Comparison of ENCODE assay signal across 18 cellular contexts in the genomic region with DNA sequence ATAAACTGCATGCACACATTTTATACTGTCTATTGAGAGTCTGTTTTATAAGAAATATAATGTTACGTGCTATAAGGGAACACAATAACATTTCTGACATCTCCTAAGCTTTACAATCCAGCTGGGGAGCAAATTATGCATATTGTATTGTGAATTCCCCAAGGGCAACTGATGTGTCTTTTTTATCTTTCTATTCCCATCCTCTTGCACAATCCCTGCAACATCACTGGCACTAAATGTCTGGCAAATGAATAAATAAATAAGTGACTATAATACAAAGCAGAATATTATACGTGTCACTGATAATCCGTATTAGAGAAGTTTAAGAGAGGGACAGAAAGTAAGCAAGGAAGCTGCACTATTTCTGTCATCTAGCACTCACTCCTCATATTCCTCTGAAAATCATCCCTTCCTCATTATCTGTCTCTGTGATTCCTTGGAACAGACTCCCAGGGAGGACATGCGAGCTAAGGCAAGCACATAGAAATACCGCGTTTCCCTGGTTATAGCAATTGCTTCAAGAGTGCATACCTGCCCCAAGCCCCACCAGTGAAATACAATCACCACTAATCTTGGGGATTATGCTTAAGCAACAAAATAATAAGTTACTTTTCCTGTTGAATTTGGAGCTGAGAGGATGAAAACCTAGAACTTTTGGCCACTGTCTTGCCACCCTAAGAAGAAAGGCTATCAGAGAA.
DNase-seq lines count a peak whose midpoint lies in the region; ATAC-seq, FAIRE-seq and TF ChIP-seq lines count a peak whose summit lies in the region.
"Had no signal": no experiment of that assay in that cellular context is flagged by ENCODE, and none has a peak within 500 bp of the region (broad histone marks: within the 10 kb centered on the region; RNA-seq: fewer than 3 reads in every experiment).

No MANE protein-coding gene starts in this region.

- no peak for FAIRE-seq in HepG2 (lab: Jason Lieb, UNC)
- FAIRE-seq in K562 (lab: Jason Lieb, UNC) = no peak
- FAIRE-seq in islet of Langerhans (lab: Jason Lieb, UNC) = peak; percentile 5

- WGBS in liver = 74% methylated on average over 6 of the region's 6 CpGs
- 96% methylated on average over 6 of the region's 6 CpGs for WGBS in HepG2 (ENCODE audit: low lambda C conversion rate)
- 87% methylated on average over 6 of the region's 6 CpGs for WGBS in K562 (ENCODE audit: insufficient coverage, low coverage, missing lambda C conversion rate)

- H3K9ac ChIP-seq in liver (ENCODE audit: low read depth in 1 of 2, low read length in 2 of 2) (no peak overlapping the region), HepG2 (ENCODE audit: insufficient read depth, low read depth, low read length) (no peak overlapping the region), K562 (ENCODE audit: insufficient read depth in 1 of 2, low read depth in 2 of 2, low read length in 2 of 2) (no peak overlapping the region)

- ATAC-seq in HepG2 = no peak
- no peak for ATAC-seq in K562
- ATAC-seq in effector memory CD8-positive, alpha-beta T cell (replicated peaks) = no peak

- POLR2A ChIA-PET in HepG2 (lab: Yijun Ruan, JAX) (no interaction called here), K562 (lab: Yijun Ruan, JAX) (interaction anchor here (0.5 to 1.6 kb wide), 4 partner anchors 11 to 196 kb away, joined by 3 to 5 read pairs (median 4); no protein-coding TSS in a partner anchor)

- H3K27ac ChIP-seq in liver (ENCODE audit: low read depth in 1 of 2, low read length in 2 of 2) = no peak overlapping the region
- H3K27ac ChIP-seq in HepG2 (ENCODE audit: extremely low read length, insufficient read depth, low read length) = no peak overlapping the region
- no peak overlapping the region for H3K27ac ChIP-seq in K562 (ENCODE audit: extremely low read depth, low read depth, low read length)
- H3K27ac ChIP-seq: PC-9 had no signal

- no peak for DNase-seq in HepG2 (ENCODE audit: low spot score)
- DNase-seq in K562 (ENCODE audit: extremely low read depth in 1 of 4, low spot score in 3 of 4) = no peak
- no peak for DNase-seq in NOMO-1 treated with DMSO at 0.1 percent for 48 hours (lab: John Stamatoyannopoulos, UW; ENCODE audit: unreplicated experiment)
- DNase-seq in kidney glomerular epithelial cell (lab: John Stamatoyannopoulos, UW) = no peak
- no peak for DNase-seq in stimulated activated CD4-positive, alpha-beta T cell treated with anti-CD3 and anti-CD28 coated beads, Interleukin-2, amount 100 ng/mL, for 48 hours
- DNase-seq in effector memory CD8-positive, alpha-beta T cell = no peak
- DNase-seq: AML-193; CD4-positive, CD25-positive, alpha-beta regulatory T cell; DND-41; GF-D8; H7; NCI-H146; NCI-H2081 treated with DMSO at 0.1 percent for 48 hours; NCI-H345; NCI-H526 treated with DMSO at 0.1 percent for 48 hours; PC-9 had no signal

- intact Hi-C loops in HepG2 (cut with micrococcal nuclease; ENCODE audit: unreplicated experiment) = no loop called here
- intact Hi-C loops in K562 (cut with micrococcal nuclease) = loop anchor here (10.0 kb wide), 1 partner anchor 273 kb away; no protein-coding TSS in a partner anchor

- peaks cover 0 to 4% of the 10 kb centered on the region in 2 donors for H3K4me1 Mint-ChIP-seq in effector memory CD8-positive, alpha-beta T cell (ENCODE audit: low read depth in 2 of 2)

- CTCF ChIA-PET in HepG2 (lab: Yijun Ruan, JAX; ENCODE audit: low intra/inter-chr PET ratio, low total read pairs) (no interaction called here), K562 (lab: Yijun Ruan, JAX; ENCODE audit: low intra/inter-chr PET ratio) (no interaction called here)

- H3K79me2 ChIP-seq in HepG2 (ENCODE audit: insufficient read depth, low read length) (no peaks in the 10 kb centered on the region), K562 (ENCODE audit: control insufficient read depth, insufficient read depth, low read length) (no peaks in the 10 kb centered on the region)

- H3K4me2 ChIP-seq in HepG2 (ENCODE audit: low read depth, low read length) (no peak overlapping the region), K562 (ENCODE audit: insufficient read depth, low read length) (no peak overlapping the region)
- H3K4me2 ChIP-seq: PC-9 had no signal

- peaks cover 3% of the 10 kb centered on the region for H3K36me3 Mint-ChIP-seq in effector memory CD8-positive, alpha-beta T cell (ENCODE audit: insufficient read depth)

- H3K4me3 Mint-ChIP-seq in effector memory CD8-positive, alpha-beta T cell = no peak overlapping the region
- H3K4me3 Mint-ChIP-seq: CD4-positive, CD25-positive, alpha-beta regulatory T cell had no signal

- TF ChIP-seq POLR2A in HepG2 (IDR thresholded peaks at IDR 0.05; ENCODE audit: insufficient read depth in 1 of 2, low read depth in 2 of 2, low read length in 2 of 2) = no peak
- TF ChIP-seq POLR2A in K562 (conservative IDR thresholded peaks at IDR 0.05) = no peak

- H3K27me3 ChIP-seq in liver (ENCODE audit: control insufficient read depth in 4 of 4, insufficient read depth in 4 of 4, low read length in 3 of 4) (no peaks in the 10 kb centered on the region), HepG2 (ENCODE audit: control insufficient read depth in 1 of 2, insufficient read depth in 2 of 2, low read length in 2 of 2) (no peaks in the 10 kb centered on the region), K562 (ENCODE audit: control insufficient read depth in 2 of 2, insufficient read depth in 2 of 2, low read length in 2 of 2) (no peaks in the 10 kb centered on the region)

- H3K4me3 ChIP-seq in liver (ENCODE audit: low read depth in 1 of 3, low read length in 3 of 3) = no peak overlapping the region
- no peak overlapping the region for H3K4me3 ChIP-seq in HepG2 (replicated peaks in 1 of 3; ENCODE audit: insufficient read depth in 1 of 3, low read depth in 2 of 3, low read length in 3 of 3)
- no peak overlapping the region for H3K4me3 ChIP-seq in K562
- H3K4me3 ChIP-seq: PC-9 had no signal

- H3K36me3 ChIP-seq in liver (ENCODE audit: control insufficient read depth in 4 of 4, insufficient read depth in 3 of 4, low read depth in 1 of 4, low read length in 3 of 4) = no peaks in the 10 kb centered on the region
- no peaks in the 10 kb centered on the region for H3K36me3 ChIP-seq in HepG2 (replicated peaks in 1 of 2; ENCODE audit: control insufficient read depth in 1 of 2, insufficient read depth in 2 of 2, low read length in 2 of 2)
- no peaks in the 10 kb centered on the region for H3K36me3 ChIP-seq in K562 (ENCODE audit: control insufficient read depth, insufficient read depth, low read length)

- TF ChIP-seq CTCF in liver (IDR thresholded peaks at IDR 0.05; ENCODE audit: low read depth, low read length, missing input control) (no peak), HepG2 (CRISPR knock-in tag; IDR thresholded peaks at IDR 0.05) (no peak), K562 (IDR thresholded peaks at IDR 0.05 in 2 of 3, conservative IDR thresholded peaks at IDR 0.05 in 1 of 3; ENCODE audit: insufficient read depth in 2 of 3, low read depth in 1 of 3, low read length in 3 of 3) (no peak)

- peaks cover 5 to 20% (median 11%) of the 10 kb centered on the region in 4 donors for H3K4me1 ChIP-seq in liver (ENCODE audit: control insufficient read depth in 4 of 4, insufficient read depth in 4 of 4, low read length in 3 of 4)
- H3K4me1 ChIP-seq in HepG2 (ENCODE audit: insufficient read depth, low read length) = no peaks in the 10 kb centered on the region
- peaks cover 0 to 20% of the 10 kb centered on the region in 2 experiments; a peak in 4 of 5 replicates for H3K4me1 ChIP-seq in K562 (replicated peaks in 1 of 2; ENCODE audit: control insufficient read depth in 2 of 2, insufficient read depth in 2 of 2, low read length in 2 of 2)

- H3K9me3 ChIP-seq in liver (ENCODE audit: control insufficient read depth in 4 of 4, low read length in 3 of 4) (no peaks in the 10 kb centered on the region), HepG2 (ENCODE audit: low read length) (no peaks in the 10 kb centered on the region), K562 (replicated peaks; ENCODE audit: control insufficient read depth, insufficient read depth, low read depth, low read length) (no peaks in the 10 kb centered on the region)

- no peaks in the 10 kb centered on the region for H4K20me1 ChIP-seq in HepG2 (ENCODE audit: insufficient read depth, low read length)
- H4K20me1 ChIP-seq in K562 (replicated peaks; ENCODE audit: control insufficient read depth, insufficient read depth, low read length) = no peaks in the 10 kb centered on the region

- TF ChIP-seq EP300 in HepG2 (IDR thresholded peaks at IDR 0.05; ENCODE audit: low read depth in 2 of 2, low read length in 2 of 2) (no peak), HepG2 (CRISPR knock-in tag; IDR thresholded peaks at IDR 0.05; ENCODE audit: borderline replicate concordance) (no peak), K562 (IDR thresholded peaks at IDR 0.05; ENCODE audit: low read length) (no peak)

- no peaks in the 10 kb centered on the region for H3K27me3 Mint-ChIP-seq in effector memory CD8-positive, alpha-beta T cell
- H3K27me3 Mint-ChIP-seq: CD4-positive, CD25-positive, alpha-beta regulatory T cell had no signal

- H3K9me1 ChIP-seq in K562 (ENCODE audit: control insufficient read depth, insufficient read depth, low read length) = no peaks in the 10 kb centered on the region

- BruUV-seq in HepG2 (replicated peaks; lab: Mats Ljungman, UMichigan) (no TSS peak), K562 (replicated peaks; lab: Mats Ljungman, UMichigan) (no TSS peak)

- H3K27ac Mint-ChIP-seq in effector memory CD8-positive, alpha-beta T cell = no peak overlapping the region
- H3K27ac Mint-ChIP-seq: CD4-positive, CD25-positive, alpha-beta regulatory T cell had no signal

- no peak overlapping the region for H2AFZ ChIP-seq in HepG2 (ENCODE audit: low read length)
- H2AFZ ChIP-seq in K562 (ENCODE audit: low read depth, low read length) = no peak overlapping the region
- H2AFZ ChIP-seq: PC-9 had no signal

- TF ChIP-seq RAD21 in liver (IDR thresholded peaks at IDR 0.05) = no peak
- TF ChIP-seq RAD21 in HepG2 (CRISPR knock-in tag; IDR thresholded peaks at IDR 0.05) = no peak
- no peak for TF ChIP-seq RAD21 in K562 (CRISPR knock-in tag; conservative IDR thresholded peaks at IDR 0.05 in 1 of 2, IDR thresholded peaks at IDR 0.05 in 1 of 2)

- no peaks in the 10 kb centered on the region for H3K9me3 Mint-ChIP-seq in effector memory CD8-positive, alpha-beta T cell

- in situ Hi-C loops in HepG2 (cut with HindIII; ENCODE audit: extremely low pct_ligation_motif_present, low pct_unique_long_range_greater_than_20kb) = no loop called here
- in situ Hi-C loops in K562 (cut with MboI) = no loop called here

TF ChIP-seq in liver, 16 proteins besides CTCF, POLR2A, EP300 and RAD21:
- TF ChIP-seq YY1 (IDR thresholded peaks at IDR 0.05) = peak; percentile 18
- TF ChIP-seq HNF4G (IDR thresholded peaks at IDR 0.05) = no peak
TF ChIP-seq in liver: peak in this region for 1.

TF ChIP-seq in HepG2, 621 proteins besides CTCF, POLR2A, EP300 and RAD21 (continues in another document):
- no peak for TF ChIP-seq SAP130 (CRISPR knock-in tag; IDR thresholded peaks at IDR 0.05; ENCODE audit: low read depth)
- no peak for TF ChIP-seq FOXK1 (CRISPR knock-in tag; IDR thresholded peaks at IDR 0.05; ENCODE audit: borderline replicate concordance, low read depth)

TF ChIP-seq in K562, 482 proteins besides CTCF, POLR2A, EP300 and RAD21 (continues in another document):
- TF ChIP-seq SMC3 (conservative IDR thresholded peaks at IDR 0.05; ENCODE audit: insufficient read depth, low read depth, low read length) (no peak), CEBPB (tag; IDR thresholded peaks at IDR 0.05) (peak; percentile 40; the same call in 1 of the 2 replicates), MYNN (IDR thresholded peaks at IDR 0.05) (no peak), MYNN (CRISPR knock-in tag; IDR thresholded peaks at IDR 0.05) (no peak)
